1 cellular context compared by ENCODE assay signal in genomic region chr13:81540777-81541176, GRCh38.
TF ChIP-seq lines count a peak whose summit lies in the region.

No MANE protein-coding gene starts in this region.

TF ChIP-seq in GM23338, 12 proteins besides CTCF, POLR2A, EP300 and RAD21 (continued from another document):
- TF ChIP-seq REST (IDR thresholded peaks at IDR 0.05; ENCODE audit: unreplicated experiment) (no peak), NANOG (IDR thresholded peaks at IDR 0.05; ENCODE audit: borderline replicate concordance) (no peak), CREB1 (CRISPR knock-in tag; IDR thresholded peaks at IDR 0.05; ENCODE audit: low read depth) (no peak), EZH2phosphoT487 (IDR thresholded peaks at IDR 0.05; ENCODE audit: unreplicated experiment) (no peak)
TF ChIP-seq in GM23338: peak in this region for 0.
